ENCODE assay signal across 1 cellular context in the genomic region with DNA sequence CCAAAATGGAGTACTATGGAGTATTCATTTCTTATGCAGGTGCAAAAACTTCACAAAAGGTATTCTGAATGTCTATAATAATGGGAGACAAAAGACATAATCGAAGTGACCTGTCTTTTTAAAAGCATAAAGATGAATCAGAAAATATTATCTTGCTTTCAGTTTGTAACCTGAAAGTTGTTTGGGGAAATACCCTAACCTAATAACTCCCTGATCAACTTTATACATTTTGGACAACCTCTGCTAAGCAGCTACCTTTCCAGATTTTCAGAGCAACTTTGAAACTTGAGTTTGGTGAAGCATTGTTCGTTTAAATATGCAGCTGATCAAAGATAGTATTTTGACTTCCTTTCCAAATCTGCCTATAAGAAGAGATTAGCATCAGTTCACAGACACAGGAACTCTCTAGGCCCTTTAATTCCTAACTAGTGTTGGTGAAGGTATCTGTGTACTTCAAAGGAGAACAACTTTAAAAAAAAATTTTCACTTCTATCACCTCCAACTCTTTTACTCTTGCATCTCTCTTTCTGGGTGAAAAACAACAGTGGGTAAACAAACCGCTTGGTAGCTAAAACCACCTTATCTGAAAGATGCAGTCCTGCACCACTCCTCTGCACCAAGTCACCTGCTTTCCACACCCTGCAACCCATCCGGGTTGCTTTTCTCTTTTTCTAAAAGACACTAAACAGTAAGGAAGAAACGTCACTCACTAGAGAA.
TF ChIP-seq lines count a peak whose summit lies in the region.

No MANE protein-coding gene starts in this region.

TF ChIP-seq in GM12878, 131 proteins besides CTCF, POLR2A, EP300 and RAD21:
- TF ChIP-seq NFYA (IDR thresholded peaks at IDR 0.05; ENCODE audit: borderline replicate concordance, low read depth, low read length) (no peak), BCL3 (IDR thresholded peaks at IDR 0.05; ENCODE audit: borderline replicate concordance, insufficient read depth, low read depth, low read length, poor library complexity, severe bottlenecking) (no peak), SREBF1 (IDR thresholded peaks at IDR 0.05; ENCODE audit: low read length) (no peak), IKZF1 (conservative IDR thresholded peaks at IDR 0.05) (no peak), RFX5 (IDR thresholded peaks at IDR 0.05; ENCODE audit: low read depth, low read length) (no peak), E2F8 (IDR thresholded peaks at IDR 0.05; ENCODE audit: low read depth, partially characterized antibody) (no peak), TCF7 (IDR thresholded peaks at IDR 0.05; ENCODE audit: borderline replicate concordance) (no peak), STAT3 (IDR thresholded peaks at IDR 0.05; ENCODE audit: low read depth, low read length) (no peak), TAF1 (IDR thresholded peaks at IDR 0.05; ENCODE audit: borderline replicate concordance, low read depth, low read length) (no peak), PAX5 (IDR thresholded peaks at IDR 0.05; ENCODE audit: borderline replicate concordance, low read depth, low read length) (no peak), DPF2 (IDR thresholded peaks at IDR 0.05) (no peak), SIX5 (IDR thresholded peaks at IDR 0.05; ENCODE audit: low read depth, low read length, severe bottlenecking) (no peak), HDAC6 (IDR thresholded peaks at IDR 0.05; ENCODE audit: unreplicated experiment) (no peak), PAX8 (IDR thresholded peaks at IDR 0.05) (no peak), GATAD2B (conservative IDR thresholded peaks at IDR 0.05; ENCODE audit: low read depth) (no peak), TARDBP (IDR thresholded peaks at IDR 0.05; ENCODE audit: borderline replicate concordance) (no peak), ZNF217 (IDR thresholded peaks at IDR 0.05) (no peak), FOS (IDR thresholded peaks at IDR 0.05; ENCODE audit: borderline replicate concordance, extremely low read depth, insufficient read length) (no peak)
- TF ChIP-seq, protein P1, sequence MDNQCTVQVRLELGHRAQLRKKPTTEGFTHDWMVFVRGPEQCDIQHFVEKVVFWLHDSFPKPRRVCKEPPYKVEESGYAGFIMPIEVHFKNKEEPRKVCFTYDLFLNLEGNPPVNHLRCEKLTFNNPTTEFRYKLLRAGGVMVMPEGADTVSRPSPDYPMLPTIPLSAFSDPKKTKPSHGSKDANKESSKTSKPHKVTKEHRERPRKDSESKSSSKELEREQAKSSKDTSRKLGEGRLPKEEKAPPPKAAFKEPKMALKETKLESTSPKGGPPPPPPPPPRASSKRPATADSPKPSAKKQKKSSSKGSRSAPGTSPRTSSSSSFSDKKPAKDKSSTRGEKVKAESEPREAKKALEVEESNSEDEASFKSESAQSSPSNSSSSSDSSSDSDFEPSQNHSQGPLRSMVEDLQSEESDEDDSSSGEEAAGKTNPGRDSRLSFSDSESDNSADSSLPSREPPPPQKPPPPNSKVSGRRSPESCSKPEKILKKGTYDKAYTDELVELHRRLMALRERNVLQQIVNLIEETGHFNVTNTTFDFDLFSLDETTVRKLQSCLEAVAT (IDR thresholded peaks at IDR 0.05), result no peak
